ENCODE assay signal across 1 cellular context in the genomic region with DNA sequence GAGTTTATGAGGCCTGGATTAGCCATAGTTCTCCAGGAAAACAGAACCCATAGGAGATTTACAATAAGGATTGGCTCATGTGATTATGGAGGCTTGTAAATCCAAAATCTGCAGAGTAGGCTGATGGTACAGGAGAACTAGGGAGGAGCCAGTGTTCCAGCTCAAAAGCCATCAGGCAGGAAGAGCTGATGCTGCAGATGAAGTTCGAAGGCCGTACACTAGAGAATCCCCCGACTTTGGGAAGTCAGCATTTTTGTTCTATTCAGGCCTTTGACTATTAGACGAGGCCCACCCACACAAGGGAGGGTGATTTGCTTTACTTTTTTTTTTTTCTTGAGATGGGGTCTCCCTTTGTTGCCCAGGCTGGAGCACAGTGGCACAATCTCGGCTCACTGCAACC.
TF ChIP-seq lines count a peak whose summit lies in the region.

No MANE protein-coding gene starts in this region.

TF ChIP-seq in K562, 482 proteins besides CTCF, POLR2A, EP300 and RAD21:
- no peak for TF ChIP-seq ZNF561 (CRISPR knock-in tag; conservative IDR thresholded peaks at IDR 0.05)
- TF ChIP-seq RBM25 (IDR thresholded peaks at IDR 0.05; ENCODE audit: low read depth, low read length, severe bottlenecking): no peak
- TF ChIP-seq ZNF316 (IDR thresholded peaks at IDR 0.05): peak; percentile 26; the same call in 1 of the 2 replicates
